Comparison of ENCODE assay signal across 16 cellular contexts in genomic region chr5:169029661-169030274, GRCh38.
DNase-seq lines count a peak whose midpoint lies in the region; TF ChIP-seq lines count a peak whose summit lies in the region.
"Had no signal": no experiment of that assay in that cellular context is flagged by ENCODE, and none has a peak within 500 bp of the region (broad histone marks: within the 10 kb centered on the region; RNA-seq: fewer than 3 reads in every experiment).

No MANE protein-coding gene starts in this region.

- H2AFZ ChIP-seq in smooth muscle cell (ENCODE audit: low read depth) = no peak overlapping the region

- H3K4me2 ChIP-seq in smooth muscle cell = peak overlapping the region; percentile 49

- peak; percentile 57 to 85 for DNase-seq in HAP-1 (ENCODE audit: low spot score in 2 of 2)
- peak; percentile 74 for DNase-seq in NCI-H82 (lab: John Stamatoyannopoulos, UW)
- DNase-seq in foreskin melanocyte = peak; percentile 77
- DNase-seq in smooth muscle cell (lab: John Stamatoyannopoulos, UW; ENCODE audit: unreplicated experiment) = no peak
- no peak for DNase-seq in D341Med (ENCODE audit: low spot score)
- DNase-seq in GM20000 (ENCODE audit: low spot score) = no peak
- DNase-seq in Peyer's patch = no peak
- DNase-seq in activated T-cell treated with anti-CD3 and anti-CD28 coated beads for 4 hours = no peak
- DNase-seq: activated CD4-positive, alpha-beta T cell treated with anti-CD3 and anti-CD28 coated beads for 4 hours; activated T-cell treated with anti-CD3 and anti-CD28 coated beads, Interleukin-2, amount 50 U/mL, for 72 hours; CD4-positive, alpha-beta T cell; GDM1; heart left ventricle; left colon; NCI-H345; stimulated activated naive CD8-positive, alpha-beta T cell treated with anti-CD3 and anti-CD28 coated beads, Interleukin-15, amount 100 ng/mL, for 72 hours had no signal

- H3K27me3 ChIP-seq in HAP-1 (ENCODE audit: low read depth) (peaks cover 11% of the 10 kb centered on the region), smooth muscle cell (ENCODE audit: low read depth) (no peaks in the 10 kb centered on the region), Peyer's patch (no peaks in the 10 kb centered on the region)
- H3K27me3 ChIP-seq: heart left ventricle had no signal

- TF ChIP-seq CTCF in smooth muscle cell (IDR thresholded peaks at IDR 0.05; ENCODE audit: borderline replicate concordance, insufficient read depth, poor library complexity, severe bottlenecking) = no peak
- TF ChIP-seq CTCF in GM20000 (IDR thresholded peaks at IDR 0.05; ENCODE audit: extremely low read depth, missing control alignments) = no peak
- TF ChIP-seq CTCF in Peyer's patch (IDR thresholded peaks at IDR 0.05) = no peak

- peaks cover 10% of the 10 kb centered on the region for H3F3A ChIP-seq in smooth muscle cell (ENCODE audit: low read depth)

- H3K9ac ChIP-seq in smooth muscle cell (ENCODE audit: low read depth) = no peak overlapping the region

- peaks cover 11% of the 10 kb centered on the region for H4K20me1 ChIP-seq in smooth muscle cell (ENCODE audit: low read depth)

- H3K4me1 ChIP-seq in HAP-1 = peaks cover 30% of the 10 kb centered on the region
- H3K4me1 ChIP-seq in smooth muscle cell (ENCODE audit: low read depth) = peaks cover 30% of the 10 kb centered on the region
- H3K4me1 ChIP-seq in Peyer's patch = no peaks in the 10 kb centered on the region

- 23% methylated on average over 1 of the region's 1 CpG for WGBS in smooth muscle cell (ENCODE audit: low lambda C conversion rate)

- no peaks in the 10 kb centered on the region for H3K79me2 ChIP-seq in smooth muscle cell (ENCODE audit: low read depth)

- H3K4me3 ChIP-seq in HAP-1 (no peak overlapping the region), smooth muscle cell (no peak overlapping the region), Peyer's patch (no peak overlapping the region)
- H3K4me3 ChIP-seq: heart left ventricle had no signal

- in situ Hi-C loops in HAP-1 (cut with MboI; ENCODE audit: low sequenced_read_pairs) = no loop called here

- no peaks in the 10 kb centered on the region for H3K9me3 ChIP-seq in HAP-1
- no peaks in the 10 kb centered on the region for H3K9me3 ChIP-seq in smooth muscle cell (replicated peaks; ENCODE audit: low read depth)
- no peaks in the 10 kb centered on the region for H3K9me3 ChIP-seq in Peyer's patch

- TF ChIP-seq POLR2A in Peyer's patch (IDR thresholded peaks at IDR 0.05) = no peak

- H3K27ac ChIP-seq in smooth muscle cell (ENCODE audit: low read depth) = no peak overlapping the region
- H3K27ac ChIP-seq in Peyer's patch = no peak overlapping the region
- H3K27ac ChIP-seq: heart left ventricle had no signal

- H3K36me3 ChIP-seq in HAP-1 (replicated peaks) = no peaks in the 10 kb centered on the region
- no peaks in the 10 kb centered on the region for H3K36me3 ChIP-seq in smooth muscle cell (ENCODE audit: low read depth)
- no peaks in the 10 kb centered on the region for H3K36me3 ChIP-seq in Peyer's patch
- H3K36me3 ChIP-seq: heart left ventricle had no signal

Comparison
In these comparisons a context has a peak if more than half of its experiments do, and no peak if none do; other contexts are left out.
1. DNase-seq: peak in HAP-1 (2 of 2), NCI-H82 (single experiment) and foreskin melanocyte (single experiment); none in smooth muscle cell (single experiment), D341Med (single experiment), GM20000 (single experiment), Peyer's patch (0 of 3) and activated T-cell treated with anti-CD3 and anti-CD28 coated beads for 4 hours (single experiment).